In genomic region chr16:81095653-81095952, GRCh38 we compare ENCODE assay signal across 8 cellular contexts. TPM values are rescaled to one million over a fixed set of nuclear protein-coding genes. Genes with fewer than 3 reads are reported as not detected.
DNase-seq lines count a peak whose midpoint lies in the region; ATAC-seq and TF ChIP-seq lines count a peak whose summit lies in the region.

No MANE protein-coding gene starts in this region.

- H3K9ac ChIP-seq in mucosa of stomach (ENCODE audit: low read length) = peak overlapping the region; percentile 49

- H3K36me3 ChIP-seq in mucosa of stomach (ENCODE audit: control insufficient read depth, insufficient read depth, low read length) = no peaks in the 10 kb centered on the region

- H3K27me3 Mint-ChIP-seq in MCF 10A (ENCODE audit: insufficient read depth, unreplicated experiment) = no peaks in the 10 kb centered on the region

- H3K4me1 Mint-ChIP-seq in MCF 10A (ENCODE audit: insufficient read depth, unreplicated experiment) = peaks cover 10% of the 10 kb centered on the region

- H3K9me3 Mint-ChIP-seq in MCF 10A (ENCODE audit: unreplicated experiment) = no peaks in the 10 kb centered on the region

- no peaks in the 10 kb centered on the region for H3K27me3 ChIP-seq in mucosa of stomach (ENCODE audit: control insufficient read depth, insufficient read depth, low read length)

- H3K4me3 ChIP-seq in mucosa of stomach (ENCODE audit: low read length) = peak overlapping the region; percentile 71

- H3K36me3 Mint-ChIP-seq in MCF 10A (ENCODE audit: insufficient read depth, unreplicated experiment) = no peaks in the 10 kb centered on the region

- intact Hi-C loops in MCF 10A (cut with micrococcal nuclease) = no loop called here

- TF ChIP-seq CTCF in MCF 10A (IDR thresholded peaks at IDR 0.05; ENCODE audit: unreplicated experiment) = no peak

- DNase-seq in MCF 10A (ENCODE audit: unreplicated experiment) = no peak
- DNase-seq in NCI-H1930 (lab: John Stamatoyannopoulos, UW) = no peak
- no peak for DNase-seq in inferior parietal cortex (ENCODE audit: extremely low spot score)
- DNase-seq in stimulated activated naive CD4-positive, alpha-beta T cell treated with Interleukin-2 at 50 U/mL for 16 hours (lab: John Stamatoyannopoulos, UW) = no peak
- no peak for DNase-seq in T-helper 9 cell

- no peak overlapping the region for H3K27ac Mint-ChIP-seq in MCF 10A (ENCODE audit: low read depth, unreplicated experiment)

- peak; percentile 6 for ATAC-seq in GM19023 (IDR thresholded peaks at IDR 0.05; ENCODE audit: unreplicated experiment)
- ATAC-seq in HG03378 (IDR thresholded peaks at IDR 0.05; ENCODE audit: unreplicated experiment) = peak; percentile 5

- H3K4me1 ChIP-seq in mucosa of stomach (ENCODE audit: control insufficient read depth, insufficient read depth, low read length) = peaks cover 7% of the 10 kb centered on the region

- H3K4me3 Mint-ChIP-seq in MCF 10A (ENCODE audit: unreplicated experiment) = peak overlapping the region; percentile 63

- BruUV-seq in MCF 10A (replicated peaks; lab: Mats Ljungman, UMichigan) = no TSS peak

- H3K9me3 ChIP-seq in mucosa of stomach (ENCODE audit: control insufficient read depth, low read length) = no peaks in the 10 kb centered on the region

- POLR2A ChIA-PET in MCF 10A (lab: Yijun Ruan, JAX) = interaction anchor here (0.6 to 1.9 kb wide), 4 partner anchors 7 to 1969 kb away, joined by 3 to 23 read pairs (median 4); partner anchors contain the start of gene C16orf46

- CTCF ChIA-PET in MCF 10A (lab: Yijun Ruan, JAX) = interaction anchor here (1.1 kb wide), 1 partner anchor 14 kb away, joined by 3 read pairs; no protein-coding TSS in a partner anchor

RNA-seq across cellular contexts. Expression of gene GCSH, which starts 0.6 kb away (rescaled TPM):
- 68.4 and 70.8 TPM in 2 replicates for total RNA-seq in MCF 10A (2022)

RNA-seq across cellular contexts. Expression of gene C16orf46, which starts 18.6 kb away (rescaled TPM):
- total RNA-seq in MCF 10A (2022) = 0.66 and 3.8 TPM in 2 replicates

RNA-seq across cellular contexts. Expression of gene ATMIN, which starts 60.0 kb away (rescaled TPM):
- total RNA-seq in MCF 10A (2022) = 33.8 and 39.1 TPM in 2 replicates
